ENCODE assay signal across 19 cellular contexts in genomic region chr1:230878584-230878975, GRCh38. TPM values are rescaled to one million over a fixed set of nuclear protein-coding genes. Genes with fewer than 3 reads are reported as not detected.
A peak's percentile ranks its signal among the peaks of the same experiment; 100 is the strongest.
DNase-seq lines count a peak whose midpoint lies in the region; ATAC-seq, FAIRE-seq and TF ChIP-seq lines count a peak whose summit lies in the region.
"Had no signal": no experiment of that assay in that cellular context is flagged by ENCODE, and none has a peak within 500 bp of the region (broad histone marks: within the 10 kb centered on the region; RNA-seq: fewer than 3 reads in every experiment).

No MANE protein-coding gene starts in this region.

- POLR2A ChIA-PET in K562 (lab: Yijun Ruan, JAX) = interaction anchor here (1.8 kb wide), 1 partner anchor 15 kb away, joined by 6 read pairs; no protein-coding TSS in a partner anchor

- FAIRE-seq in K562 (lab: Jason Lieb, UNC) = peak; percentile 40
- FAIRE-seq: TTC549 had no signal

- no peak overlapping the region for H3K27ac ChIP-seq in K562 (ENCODE audit: extremely low read depth, low read depth, low read length)
- H3K27ac ChIP-seq in suprapubic skin = no peak overlapping the region

- no peak overlapping the region for H3K4me3 ChIP-seq in K562
- H3K4me3 ChIP-seq in lower leg skin (ENCODE audit: low read depth, poor library complexity, severe bottlenecking) = no peak overlapping the region
- no peak overlapping the region for H3K4me3 ChIP-seq in suprapubic skin
- H3K4me3 ChIP-seq in BE2C (ENCODE audit: low read depth, low read length) = no peak overlapping the region
- H3K4me3 ChIP-seq: esophagus squamous epithelium had no signal

- no TSS peak for BruUV-seq in K562 (replicated peaks; lab: Mats Ljungman, UMichigan)

- no peak overlapping the region for H3K9ac ChIP-seq in K562 (ENCODE audit: insufficient read depth in 1 of 2, low read depth in 2 of 2, low read length in 2 of 2)

- TF ChIP-seq CTCF in K562 (IDR thresholded peaks at IDR 0.05 in 2 of 3, conservative IDR thresholded peaks at IDR 0.05 in 1 of 3; ENCODE audit: insufficient read depth in 2 of 3, low read depth in 1 of 3, low read length in 3 of 3) = no peak
- TF ChIP-seq CTCF in lower leg skin (IDR thresholded peaks at IDR 0.05) = no peak
- no peak for TF ChIP-seq CTCF in suprapubic skin (IDR thresholded peaks at IDR 0.05)
- TF ChIP-seq CTCF in BE2C (IDR thresholded peaks at IDR 0.05; ENCODE audit: low read depth, low read length) = no peak

- H2AFZ ChIP-seq in K562 (ENCODE audit: low read depth, low read length) = no peak overlapping the region

- no peaks in the 10 kb centered on the region for H3K36me3 ChIP-seq in K562 (ENCODE audit: control insufficient read depth, insufficient read depth, low read length)
- H3K36me3 ChIP-seq in suprapubic skin = no peaks in the 10 kb centered on the region
- H3K36me3 ChIP-seq in BE2C = no peaks in the 10 kb centered on the region
- H3K36me3 ChIP-seq: esophagus squamous epithelium had no signal

- in situ Hi-C loops in K562 (cut with MboI) = no loop called here

- H3K4me2 ChIP-seq in K562 (ENCODE audit: insufficient read depth, low read length) = no peak overlapping the region

- no peak for TF ChIP-seq EP300 in K562 (IDR thresholded peaks at IDR 0.05; ENCODE audit: low read length)
- no peak for TF ChIP-seq EP300 in suprapubic skin (IDR thresholded peaks at IDR 0.05)

- H3K27me3 ChIP-seq in K562 (ENCODE audit: control insufficient read depth in 2 of 2, insufficient read depth in 2 of 2, low read length in 2 of 2) = peaks cover 59 to 67% of the 10 kb centered on the region in 2 experiments
- peaks cover 7% of the 10 kb centered on the region for H3K27me3 ChIP-seq in suprapubic skin
- no peaks in the 10 kb centered on the region; the same call in none of the 2 replicates for H3K27me3 ChIP-seq in BE2C

- ATAC-seq in K562 = no peak
- ATAC-seq: naive thymus-derived CD4-positive, alpha-beta T cell had no signal

- H3K9me3 ChIP-seq in K562 (replicated peaks; ENCODE audit: control insufficient read depth, insufficient read depth, low read depth, low read length) = no peaks in the 10 kb centered on the region
- H3K9me3 ChIP-seq in suprapubic skin = no peaks in the 10 kb centered on the region
- no peaks in the 10 kb centered on the region for H3K9me3 ChIP-seq in BE2C

- H4K20me1 ChIP-seq in K562 (replicated peaks; ENCODE audit: control insufficient read depth, insufficient read depth, low read length) = peaks cover 11% of the 10 kb centered on the region; the same call in 1 of the 2 replicates

- TF ChIP-seq RAD21 in K562 (CRISPR knock-in tag; conservative IDR thresholded peaks at IDR 0.05 in 1 of 2, IDR thresholded peaks at IDR 0.05 in 1 of 2) = no peak

- H3K79me2 ChIP-seq in K562 (ENCODE audit: control insufficient read depth, insufficient read depth, low read length) = no peaks in the 10 kb centered on the region

- DNase-seq in GM04503 (ENCODE audit: low read depth) (peak; percentile 100), K562 (ENCODE audit: extremely low read depth in 1 of 4, low spot score in 3 of 4) (no peak), lower leg skin (ENCODE audit: low spot score in 2 of 2) (peak; percentile 73 to 91), suprapubic skin (ENCODE audit: low spot score in 2 of 2) (peak; percentile 87 to 90), AML-193 (lab: John Stamatoyannopoulos, UW) (no peak), NAMALWA (ENCODE audit: low spot score) (no peak), NCI-H2171 treated with DMSO at 0.1 percent for 48 hours (lab: John Stamatoyannopoulos, UW) (no peak), BE2C (no peak)
- DNase-seq: activated CD8-positive, alpha-beta memory T cell treated with anti-CD3 and anti-CD28 coated beads for 24 hours; activated naive CD4-positive, alpha-beta T cell treated with Interleukin-2 at 50 U/mL for 16 hours; cerebellar nuclear complex; esophagus squamous epithelium; islet precursor cell; KG1; naive thymus-derived CD4-positive, alpha-beta T cell; NCI-H187; SHP77; substantia nigra had no signal

- CTCF ChIA-PET in K562 (lab: Yijun Ruan, JAX; ENCODE audit: low intra/inter-chr PET ratio) = no interaction called here

- intact Hi-C loops in K562 (cut with micrococcal nuclease) = no loop called here
- intact Hi-C loops in lower leg skin (cut with DNase I; ENCODE audit: low total_unique reads) = no loop called here

- H3K4me1 ChIP-seq in K562 (replicated peaks in 1 of 2; ENCODE audit: control insufficient read depth in 2 of 2, insufficient read depth in 2 of 2, low read length in 2 of 2) = peaks cover 0 to 11% of the 10 kb centered on the region in 2 experiments; a peak in 2 of 5 replicates
- peaks cover 12% of the 10 kb centered on the region for H3K4me1 ChIP-seq in suprapubic skin
- H3K4me1 ChIP-seq in BE2C = no peaks in the 10 kb centered on the region
- H3K4me1 ChIP-seq: esophagus squamous epithelium had no signal

- TF ChIP-seq POLR2A in K562 (conservative IDR thresholded peaks at IDR 0.05) = no peak
- TF ChIP-seq POLR2A in lower leg skin (IDR thresholded peaks at IDR 0.05) = no peak
- no peak for TF ChIP-seq POLR2A in suprapubic skin (IDR thresholded peaks at IDR 0.05)

- H3K9me1 ChIP-seq in K562 (ENCODE audit: control insufficient read depth, insufficient read depth, low read length) = no peaks in the 10 kb centered on the region

- WGBS in K562 (ENCODE audit: insufficient coverage, low coverage, missing lambda C conversion rate) = 0% methylated on average over 5 of the region's 5 CpGs
- 17 to 23% methylated on average over 5 of the region's 5 CpGs for WGBS in lower leg skin, 2 donors
- WGBS in suprapubic skin = 27% methylated on average over 5 of the region's 5 CpGs

TF ChIP-seq in K562, 482 proteins besides CTCF, POLR2A, EP300 and RAD21 (continues in another document):
- TF ChIP-seq SMC3 (conservative IDR thresholded peaks at IDR 0.05; ENCODE audit: insufficient read depth, low read depth, low read length) (no peak), BHLHE40 (IDR thresholded peaks at IDR 0.05; ENCODE audit: low read length) (no peak), HMGXB4 (CRISPR knock-in tag; IDR thresholded peaks at IDR 0.05) (no peak), ZNF143 (CRISPR knock-in tag; IDR thresholded peaks at IDR 0.05) (no peak), SNAPC5 (CRISPR knock-in tag; IDR thresholded peaks at IDR 0.05) (no peak), MED1 (CRISPR knock-in tag; IDR thresholded peaks at IDR 0.05; ENCODE audit: borderline replicate concordance) (no peak)

RNA-seq across cellular contexts. Expression of gene C1orf198, which starts 10.3 kb away (rescaled TPM):
- total RNA-seq in K562 (2011; cell fraction: chromatin; rRNA removed; ENCODE audit: low replicate concordance) = 4.8 and 5.8 TPM in 2 replicates
- total RNA-seq in K562 (2011; cell fraction: nucleolus; rRNA removed) = 4.3 and 4.8 TPM in 2 replicates
- total RNA-seq in K562 (2011; cell fraction: nucleoplasm; rRNA removed) = 5.3 and 6.9 TPM in 2 replicates
- 10.8 and 11.9 TPM in 2 replicates for total RNA-seq in K562 (2014; rRNA removed)
- total RNA-seq in K562 (2014; rRNA removed; fragmentation: Illumina TruSeq; extraction: Trizol) = 7.6 and 7.9 TPM in 2 replicates
- total RNA-seq in K562 (2015; rRNA removed; fragmentation: Illumina TruSeq; extraction: Trizol) = 9.5 and 10.2 TPM in 2 replicates
- total RNA-seq in K562 (2021) = 13.4 and 15.3 TPM in 2 replicates
- 8.6 and 15.1 TPM in 2 replicates for polyA plus RNA-seq in K562 (2011; rRNA removed)
- polyA plus RNA-seq in K562 (2011; cell fraction: cytosol; rRNA removed) = 10.8 and 13.9 TPM in 2 replicates
- polyA plus RNA-seq in K562 (2011; cell fraction: nucleus; rRNA removed) = 5.1 and 6.2 TPM in 2 replicates
- 7.7 and 9.1 TPM in 2 replicates for polyA plus RNA-seq in K562 (2012)
- polyA plus RNA-seq in K562 (2014; fragmentation: Illumina TruSeq; extraction: Trizol) = 10.7 and 11.2 TPM in 2 replicates
- 1 to 10 TPM; 2.0 to 2.2 TPM for polyA plus RNA-seq in K562 (2014; fragmentation: Nextera tagmentation; extraction: Ambion mirVana)
- polyA plus RNA-seq in K562 (2014; rRNA removed) = 10.4 and 13.5 TPM in 2 replicates
- polyA minus RNA-seq in K562 (2011; rRNA and poly(A)+ RNA removed) = 8.2 and 19.0 TPM in 2 replicates
- 8.6 and 14.5 TPM in 2 replicates for polyA minus RNA-seq in K562 (2011; cell fraction: cytosol; rRNA and poly(A)+ RNA removed)
- 4.8 TPM in 2 replicates for polyA minus RNA-seq in K562 (2011; cell fraction: nucleus; rRNA and poly(A)+ RNA removed)
- 10 to 100 TPM; 71.1 to 80.1 (median 73.3) TPM for total RNA-seq in lower leg skin
- 10 to 100 TPM; 42.7 to 70.1 (median 52.5) TPM for total RNA-seq in suprapubic skin
- 12.1 TPM for polyA plus RNA-seq in BE2C (2012; ENCODE audit: insufficient read depth, insufficient read length, low read depth)

Comparison
In these comparisons a context has a peak if more than half of its experiments do, and no peak if none do; other contexts are left out.
1. DNase-seq: peak in GM04503 (single experiment), lower leg skin (2 of 2) and suprapubic skin (2 of 2); none in K562 (0 of 4), AML-193 (0 of 2), NAMALWA (single experiment), NCI-H2171 treated with DMSO at 0.1 percent for 48 hours (single experiment) and BE2C (single experiment).